Comparison of ENCODE assay signal across 8 cellular contexts in the genomic region with DNA sequence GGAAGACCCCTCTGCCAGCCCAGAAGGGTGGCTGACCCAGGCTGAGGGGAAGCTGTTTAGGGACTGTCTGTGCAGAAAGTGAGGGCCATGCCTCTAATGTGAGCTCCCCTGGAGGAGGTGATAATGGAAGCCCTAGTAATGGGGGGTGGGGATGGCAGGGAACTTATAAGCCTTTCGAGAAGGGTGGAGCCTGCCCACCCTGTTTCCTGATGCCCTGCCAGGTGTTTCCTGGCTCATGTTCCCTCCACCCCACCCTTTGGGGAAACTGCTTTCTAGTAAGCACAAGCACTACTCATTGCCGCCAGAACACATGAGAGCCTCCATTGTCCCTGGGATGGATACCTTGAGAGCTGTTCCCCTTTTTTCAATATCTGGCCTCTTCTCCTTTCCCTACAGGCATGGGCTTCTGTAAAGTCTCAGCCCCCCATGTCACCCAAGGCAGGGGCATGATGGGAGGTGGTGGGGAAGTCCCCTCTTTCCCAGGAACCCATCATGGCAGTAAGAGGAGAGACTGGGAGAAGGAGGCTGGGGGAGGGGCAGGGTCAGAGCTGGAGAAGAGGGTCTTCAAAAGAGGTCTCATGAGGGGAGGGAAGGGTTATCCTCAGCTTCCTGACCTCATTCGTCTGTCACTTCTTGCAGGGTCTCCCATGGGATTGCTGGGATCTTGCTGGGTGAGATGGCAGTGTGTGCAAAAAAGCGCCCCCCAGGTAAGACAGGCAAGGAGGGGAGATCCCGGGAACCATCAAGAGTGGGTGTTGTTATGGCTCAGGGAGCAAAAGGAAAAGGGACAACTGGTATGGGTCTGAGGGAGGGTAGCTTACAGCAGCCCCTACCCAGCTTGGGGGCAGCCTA. TPM values are rescaled to one million over a fixed set of nuclear protein-coding genes. Genes with fewer than 3 reads are reported as not detected.
DNase-seq lines count a peak whose midpoint lies in the region; ATAC-seq and TF ChIP-seq lines count a peak whose summit lies in the region.

No MANE protein-coding gene starts in this region.

- peak overlapping the region; percentile 59 for H3K4me2 ChIP-seq in parathyroid adenoma (ENCODE audit: low read length)

- H3K4me1 Mint-ChIP-seq in activated T-cell treated with anti-CD3 and anti-CD28 coated beads, Interleukin-2, amount 50 U/mL, for 4 hours (ENCODE audit: low read depth) = peaks cover 60% of the 10 kb centered on the region

- in situ Hi-C loops in Panc1 (cut with HindIII; ENCODE audit: low pct_unique_long_range_greater_than_20kb, low sequenced_read_pairs) = no loop called here

- no peaks in the 10 kb centered on the region for H3K36me3 ChIP-seq in Panc1 (ENCODE audit: control insufficient read depth, insufficient read depth, low read length)
- peaks cover 5% of the 10 kb centered on the region for H3K36me3 ChIP-seq in endocrine pancreas (ENCODE audit: control insufficient read depth, insufficient read depth, low read length)
- no peaks in the 10 kb centered on the region for H3K36me3 ChIP-seq in parathyroid adenoma (ENCODE audit: control insufficient read depth, insufficient read depth, low read length)

- no peaks in the 10 kb centered on the region for H3K79me2 ChIP-seq in parathyroid adenoma

- H3K27me3 Mint-ChIP-seq in activated T-cell treated with anti-CD3 and anti-CD28 coated beads, Interleukin-2, amount 50 U/mL, for 4 hours (ENCODE audit: low read depth) = no peaks in the 10 kb centered on the region

- peak overlapping the region; percentile 91 for H3K4me3 Mint-ChIP-seq in activated T-cell treated with anti-CD3 and anti-CD28 coated beads, Interleukin-2, amount 50 U/mL, for 4 hours

- H3K9me3 ChIP-seq in Panc1 (ENCODE audit: control insufficient read depth, insufficient read depth, low read depth, low read length) (no peaks in the 10 kb centered on the region), endocrine pancreas (ENCODE audit: control insufficient read depth, low read length) (no peaks in the 10 kb centered on the region), parathyroid adenoma (ENCODE audit: control insufficient read depth, low read length) (no peaks in the 10 kb centered on the region)

- peak overlapping the region; percentile 50 for H2AFZ ChIP-seq in parathyroid adenoma

- intact Hi-C loops in Panc1 (cut with micrococcal nuclease; ENCODE audit: unreplicated experiment) = no loop called here

- DNase-seq in activated T-cell treated with anti-CD3 and anti-CD28 coated beads, Interleukin-2, amount 50 U/mL, for 4 hours = no peak
- DNase-seq in activated T-cell treated with anti-CD3 and anti-CD28 coated beads, Interleukin-2, amount 50 U/mL, for 1 hour = no peak
- no peak for DNase-seq in Panc1 (ENCODE audit: low read depth, low spot score)
- DNase-seq in T1000 (lab: John Stamatoyannopoulos, UW) = no peak
- DNase-seq in MV-4-11 (lab: John Stamatoyannopoulos, UW) = no peak
- no peak for DNase-seq in activated gamma-delta T cell treated with Interleukin-2 at 50 U/mL for 16 hours

- H3K4me3 ChIP-seq in Panc1 (ENCODE audit: low read depth in 2 of 2, low read length in 2 of 2) (peak overlapping the region; percentile 34 to 46), endocrine pancreas (ENCODE audit: control insufficient read depth, insufficient read depth, low read length) (peak overlapping the region; percentile 47), parathyroid adenoma (ENCODE audit: low read depth, low read length) (peak overlapping the region; percentile 35)

- H3K9me3 Mint-ChIP-seq in activated T-cell treated with anti-CD3 and anti-CD28 coated beads, Interleukin-2, amount 50 U/mL, for 4 hours = no peaks in the 10 kb centered on the region

- H3K4me1 ChIP-seq in Panc1 (ENCODE audit: control insufficient read depth, insufficient read depth, low read length) = peaks cover 16% of the 10 kb centered on the region
- no peaks in the 10 kb centered on the region for H3K4me1 ChIP-seq in endocrine pancreas (ENCODE audit: control insufficient read depth, insufficient read depth, low read length)
- H3K4me1 ChIP-seq in parathyroid adenoma = peaks cover 3% of the 10 kb centered on the region

- H3K27ac ChIP-seq in Panc1 (ENCODE audit: low read length) (no peak overlapping the region), parathyroid adenoma (no peak overlapping the region)

- no TSS peak for BruUV-seq in Panc1 (replicated peaks; lab: Mats Ljungman, UMichigan)

- TF ChIP-seq CTCF in Panc1 (IDR thresholded peaks at IDR 0.05) (no peak), parathyroid adenoma (IDR thresholded peaks at IDR 0.05) (no peak)

- H3K9ac ChIP-seq in endocrine pancreas (ENCODE audit: control insufficient read depth, insufficient read depth, low read length) = peak overlapping the region; percentile 79
- H3K9ac ChIP-seq in parathyroid adenoma = no peak overlapping the region

- ATAC-seq in activated T-cell treated with anti-CD3 and anti-CD28 coated beads, Interleukin-2, amount 50 U/mL, for 4 hours = no peak
- ATAC-seq in Panc1 = no peak

- POLR2A ChIA-PET in Panc1 (lab: Charles Lee) = no interaction called here

- H3K36me3 Mint-ChIP-seq in activated T-cell treated with anti-CD3 and anti-CD28 coated beads, Interleukin-2, amount 50 U/mL, for 4 hours (ENCODE audit: insufficient read depth) = peaks cover 14% of the 10 kb centered on the region

- CTCF ChIA-PET in Panc1 (lab: Charles Lee) = interaction anchor here (0.6 kb wide), 1 partner anchor 657 kb away, joined by 4 read pairs; no protein-coding TSS in a partner anchor

- H3K27me3 ChIP-seq in Panc1 (ENCODE audit: control insufficient read depth, insufficient read depth, low read length) (no peaks in the 10 kb centered on the region), endocrine pancreas (ENCODE audit: control insufficient read depth, insufficient read depth, low read length) (no peaks in the 10 kb centered on the region), parathyroid adenoma (ENCODE audit: control insufficient read depth, insufficient read depth, low read length) (no peaks in the 10 kb centered on the region)

RNA-seq across cellular contexts. Expression of a gene that starts 2.4 kb away (rescaled TPM):
- 10 to 100 TPM; 73.1 to 74.9 (median 73.4) TPM for total RNA-seq in activated T-cell treated with anti-CD3 and anti-CD28 coated beads, Interleukin-2, amount 50 U/mL, for 4 hours
- total RNA-seq in Panc1 (2021; ENCODE audit: unreplicated experiment) = 14.7 TPM
- polyA plus RNA-seq in Panc1 (2012; ENCODE audit: insufficient read length) = 17.1 TPM

RNA-seq across cellular contexts. Expression of a gene that starts 6.8 kb away (rescaled TPM):
- total RNA-seq in activated T-cell treated with anti-CD3 and anti-CD28 coated beads, Interleukin-2, amount 50 U/mL, for 4 hours = not detected
- total RNA-seq in Panc1 (2021; ENCODE audit: unreplicated experiment) = not detected
- not detected for polyA plus RNA-seq in Panc1 (2012; ENCODE audit: insufficient read length)

RNA-seq across cellular contexts. Expression of a gene that starts 55.3 kb away (rescaled TPM):
- total RNA-seq in activated T-cell treated with anti-CD3 and anti-CD28 coated beads, Interleukin-2, amount 50 U/mL, for 4 hours = 100 to 1,000 TPM; 131 to 178 (median 157) TPM
- total RNA-seq in Panc1 (2021; ENCODE audit: unreplicated experiment) = 110 TPM
- 115 TPM for polyA plus RNA-seq in Panc1 (2012; ENCODE audit: insufficient read length)
